Comparison of ENCODE assay signal across 8 cellular contexts in genomic region chr2:226772389-226773179, GRCh38. TPM values are rescaled to one million over a fixed set of nuclear protein-coding genes. Genes with fewer than 3 reads are reported as not detected.
DNase-seq lines count a peak whose midpoint lies in the region; ATAC-seq and TF ChIP-seq lines count a peak whose summit lies in the region.

No MANE protein-coding gene starts in this region.

- intact Hi-C loops in activated CD4-positive, alpha-beta T cell treated with anti-CD3 and anti-CD28 coated beads for 36 hours (cut with DNase I, micrococcal nuclease), result loop anchor here in 1 of 2 experiments (2.0 kb wide), 1 partner anchor 18 kb away; no protein-coding TSS in a partner anchor
- intact Hi-C loops in PC-3 (cut with micrococcal nuclease), result no loop called here

- H3K27ac ChIP-seq in PC-3 (ENCODE audit: low read length) (no peak overlapping the region), fibroblast of lung (ENCODE audit: insufficient read depth, low read length) (peak overlapping the region; percentile 42)

- POLR2A ChIA-PET in activated CD4-positive, alpha-beta T cell treated with anti-CD3 and anti-CD28 coated beads for 36 hours (lab: Charles Lee), result interaction anchor here (0.6 kb wide), 1 partner anchor 256 kb away, joined by 3 read pairs; no protein-coding TSS in a partner anchor
- POLR2A ChIA-PET in PC-3 (lab: Charles Lee; ENCODE audit: unreplicated experiment), result interaction anchor here (0.7 kb wide), 1 partner anchor 20 kb away, joined by 3 read pairs; no protein-coding TSS in a partner anchor

- H3K4me3 ChIP-seq in PC-3 (ENCODE audit: low read length), result no peak overlapping the region
- peak overlapping the region in 2 of 4 experiments; percentile 5 to 9 for H3K4me3 ChIP-seq in fibroblast of lung (replicated peaks in 1 of 4; ENCODE audit: control extremely low read depth in 1 of 4, insufficient read depth in 1 of 4, low read depth in 3 of 4, low read length in 4 of 4)

- H3K27me3 ChIP-seq in PC-3 (ENCODE audit: low read length) (no peaks in the 10 kb centered on the region), fibroblast of lung (ENCODE audit: control insufficient read depth, insufficient read depth, low read length) (no peaks in the 10 kb centered on the region)

- H3K27me3 Mint-ChIP-seq in activated CD4-positive, alpha-beta T cell treated with anti-CD3 and anti-CD28 coated beads for 36 hours, result no peaks in the 10 kb centered on the region
- H3K27me3 Mint-ChIP-seq in stimulated activated naive CD8-positive, alpha-beta T cell treated with anti-CD3 and anti-CD28 coated beads, Interleukin-15, amount 100 ng/mL, for 72 hours, result no peaks in the 10 kb centered on the region

- no peaks in the 10 kb centered on the region for H3F3A ChIP-seq in PC-3 (ENCODE audit: low read length, unreplicated experiment)

- BruUV-seq in PC-3 (replicated peaks; lab: Mats Ljungman, UMichigan), result no TSS peak

- H3K9ac ChIP-seq in PC-3 (ENCODE audit: low read length) (no peak overlapping the region), fibroblast of lung (ENCODE audit: insufficient read depth, low read length) (no peak overlapping the region)

- H3K27ac Mint-ChIP-seq in activated CD4-positive, alpha-beta T cell treated with anti-CD3 and anti-CD28 coated beads for 36 hours, result peak overlapping the region; percentile 44
- peak overlapping the region; percentile 77 to 90 for H3K27ac Mint-ChIP-seq in stimulated activated naive CD8-positive, alpha-beta T cell treated with anti-CD3 and anti-CD28 coated beads, Interleukin-15, amount 100 ng/mL, for 72 hours

- peaks cover 47% of the 10 kb centered on the region for H3K36me3 ChIP-seq in PC-3 (ENCODE audit: low read depth, low read length)
- H3K36me3 ChIP-seq in fibroblast of lung (ENCODE audit: control insufficient read depth, insufficient read depth, low read length), result peaks cover 12% of the 10 kb centered on the region

- H4K20me1 ChIP-seq in PC-3 (ENCODE audit: low read length), result 0 out of 2 replicates have a peak, but pooled peaks cover 5% of the 10 kb centered on the region
- no peaks in the 10 kb centered on the region for H4K20me1 ChIP-seq in fibroblast of lung (ENCODE audit: control insufficient read depth, extremely low read depth, insufficient read depth, low read length)

- H3K79me2 ChIP-seq in PC-3 (ENCODE audit: low read length) (peaks cover 98% of the 10 kb centered on the region), fibroblast of lung (ENCODE audit: control insufficient read depth, insufficient read depth, low read length) (peaks cover 96% of the 10 kb centered on the region)

- H2AFZ ChIP-seq in PC-3 (ENCODE audit: low read length) (no peak overlapping the region), fibroblast of lung (ENCODE audit: low read length) (no peak overlapping the region)

- peak overlapping the region; percentile 12 for H3K4me3 Mint-ChIP-seq in activated CD4-positive, alpha-beta T cell treated with anti-CD3 and anti-CD28 coated beads for 36 hours
- peak overlapping the region; percentile 54 to 65 for H3K4me3 Mint-ChIP-seq in stimulated activated naive CD8-positive, alpha-beta T cell treated with anti-CD3 and anti-CD28 coated beads, Interleukin-15, amount 100 ng/mL, for 72 hours

- H3K9me2 ChIP-seq in PC-3 (replicated peaks; ENCODE audit: low read length), result no peaks in the 10 kb centered on the region

- H3K4me1 ChIP-seq in PC-3 (ENCODE audit: insufficient read depth, low read length), result peaks cover 12% of the 10 kb centered on the region; the same call in 1 of the 2 replicates
- H3K4me1 ChIP-seq in fibroblast of lung (ENCODE audit: control insufficient read depth, extremely low read depth, insufficient read depth, low read length), result peaks cover 11% of the 10 kb centered on the region

- peaks cover 7% of the 10 kb centered on the region for H3K9me3 Mint-ChIP-seq in activated CD4-positive, alpha-beta T cell treated with anti-CD3 and anti-CD28 coated beads for 36 hours (ENCODE audit: low read depth)
- H3K9me3 Mint-ChIP-seq in stimulated activated naive CD8-positive, alpha-beta T cell treated with anti-CD3 and anti-CD28 coated beads, Interleukin-15, amount 100 ng/mL, for 72 hours, result peaks cover 14 to 17% of the 10 kb centered on the region in 2 donors

- H3K9me3 ChIP-seq in PC-3 (ENCODE audit: low read length), result no peaks in the 10 kb centered on the region
- H3K9me3 ChIP-seq in fibroblast of lung (ENCODE audit: control insufficient read depth, insufficient read depth, low read depth, low read length), result no peaks in the 10 kb centered on the region

- peak; percentile 75 for ATAC-seq in activated CD4-positive, alpha-beta T cell treated with anti-CD3 and anti-CD28 coated beads for 36 hours
- ATAC-seq in HG02970 (IDR thresholded peaks at IDR 0.05; ENCODE audit: low FRiP score, unreplicated experiment) (peak; percentile 98), PC-3 (peak; percentile 29; the same call in 1 of the 2 replicates)
- peak; percentile 75 for ATAC-seq in stimulated activated naive CD8-positive, alpha-beta T cell treated with anti-CD3 and anti-CD28 coated beads, Interleukin-15, amount 100 ng/mL, for 72 hours

- DNase-seq in activated CD4-positive, alpha-beta T cell treated with anti-CD3 and anti-CD28 coated beads for 36 hours, result no peak
- DNase-seq in activated CD4-positive, alpha-beta T cell treated with anti-CD3 and anti-CD28 coated beads, Interleukin-2, amount 50 U/mL, for 4 hours, result no peak
- DNase-seq in PC-3 (no peak), fibroblast of lung (ENCODE audit: low read depth in 2 of 2) (peak in 1 of 2 donors; percentile 72), occipital lobe (lab: John Stamatoyannopoulos, UW) (no peak)
- DNase-seq in stimulated activated naive CD8-positive, alpha-beta T cell treated with anti-CD3 and anti-CD28 coated beads, Interleukin-15, amount 100 ng/mL, for 72 hours, result no peak
- no peak for DNase-seq in activated effector memory CD4-positive, alpha-beta T cell treated with Interleukin-2 at 50 U/mL for 16 hours

- H3K4me2 ChIP-seq in PC-3 (ENCODE audit: low read length), result no peak overlapping the region
- peak overlapping the region; percentile 80 for H3K4me2 ChIP-seq in fibroblast of lung (ENCODE audit: extremely low read depth, insufficient read depth, low read length)

- H3K36me3 Mint-ChIP-seq in activated CD4-positive, alpha-beta T cell treated with anti-CD3 and anti-CD28 coated beads for 36 hours (ENCODE audit: low read depth), result peaks cover 9% of the 10 kb centered on the region

- TF ChIP-seq CTCF in PC-3 (conservative IDR thresholded peaks at IDR 0.05; ENCODE audit: low read depth, low read length) (no peak), fibroblast of lung (conservative IDR thresholded peaks at IDR 0.05 in 1 of 2, IDR thresholded peaks at IDR 0.05 in 1 of 2; ENCODE audit: low read depth in 1 of 2, low read length in 2 of 2) (no peak)

- H3K4me1 Mint-ChIP-seq in activated CD4-positive, alpha-beta T cell treated with anti-CD3 and anti-CD28 coated beads for 36 hours, result peaks cover 24% of the 10 kb centered on the region
- H3K4me1 Mint-ChIP-seq in stimulated activated naive CD8-positive, alpha-beta T cell treated with anti-CD3 and anti-CD28 coated beads, Interleukin-15, amount 100 ng/mL, for 72 hours, result peaks cover 24% of the 10 kb centered on the region

- CTCF ChIA-PET in activated CD4-positive, alpha-beta T cell treated with anti-CD3 and anti-CD28 coated beads for 36 hours (lab: Charles Lee), result interaction anchor here (1.1 kb wide), 1 partner anchor 16 kb away, joined by 3 read pairs; no protein-coding TSS in a partner anchor
- CTCF ChIA-PET in PC-3 (lab: Charles Lee), result no interaction called here

RNA-seq across cellular contexts. Expression of gene IRS1, which starts 27.0 kb away (rescaled TPM):
- total RNA-seq in activated CD4-positive, alpha-beta T cell treated with anti-CD3 and anti-CD28 coated beads for 36 hours, result 1 to 10 TPM; 2.6 to 3.3 TPM
- total RNA-seq in PC-3 (2014; rRNA removed), result 38.8 and 43.8 TPM in 2 replicates
- total RNA-seq in fibroblast of lung, result 18.7 and 29.1 TPM in 2 replicates
- 14.3 and 24.0 TPM in 2 replicates for polyA plus RNA-seq in fibroblast of lung
- polyA plus RNA-seq in fibroblast of lung (2012), result 21.3 and 33.3 TPM in 2 replicates
- 40.7 and 72.5 TPM in 2 replicates for polyA minus RNA-seq in fibroblast of lung (ENCODE audit: low replicate concordance)
- 13.9 TPM for total RNA-seq in occipital lobe

Comparison
In these comparisons a context has a peak if more than half of its experiments do, and no peak if none do; other contexts are left out.
1. ATAC-seq: peak in every context shown above with its lines; median percentile 98 in HG02970; 75 in activated CD4-positive, alpha-beta T cell treated with anti-CD3 and anti-CD28 coated beads for 36 hours; 75 in stimulated activated naive CD8-positive, alpha-beta T cell treated with anti-CD3 and anti-CD28 coated beads, Interleukin-15, amount 100 ng/mL, for 72 hours; 29 in PC-3.